Comparison of ENCODE assay signal across 8 cellular contexts in genomic region chr15:74545776-74546656, GRCh38. TPM values are rescaled to one million over a fixed set of nuclear protein-coding genes. Genes with fewer than 3 reads are reported as not detected.
A peak's percentile ranks its signal among the peaks of the same experiment; 100 is the strongest.
DNase-seq lines count a peak whose midpoint lies in the region; TF ChIP-seq lines count a peak whose summit lies in the region.

No MANE protein-coding gene starts in this region.

- peaks cover 33 to 70% (median 69%) of the 10 kb centered on the region in 3 experiments; a peak in 6 of 7 replicates for H3K36me3 Mint-ChIP-seq in H9 (ENCODE audit: insufficient read depth in 1 of 3, low read depth in 3 of 3)
- H3K36me3 Mint-ChIP-seq in osteocyte (ENCODE audit: unreplicated experiment), result peaks cover 10% of the 10 kb centered on the region

- no peak overlapping the region for H2AFZ ChIP-seq in H9 (ENCODE audit: low read length)
- no peak overlapping the region for H2AFZ ChIP-seq in MM.1S (ENCODE audit: low read length)

- peaks cover 10% of the 10 kb centered on the region for H3K79me1 ChIP-seq in H9 (ENCODE audit: insufficient read depth, low read depth, low read length, poor library complexity, severe bottlenecking)

- peak overlapping the region; percentile 38 for H3K4me3 ChIP-seq in MM.1S (ENCODE audit: low read length)
- H3K4me3 ChIP-seq in testis, result no peak overlapping the region

- H3K14ac ChIP-seq in H9 (ENCODE audit: insufficient read depth, low read length), result no peak overlapping the region

- H3K4me1 ChIP-seq in H9 (ENCODE audit: insufficient read depth, low read length), result peaks cover 8% of the 10 kb centered on the region
- H3K4me1 ChIP-seq in MM.1S (ENCODE audit: low read length), result peaks cover 39% of the 10 kb centered on the region
- H3K4me1 ChIP-seq in testis, result peaks cover 22% of the 10 kb centered on the region

- no peak overlapping the region for H2AK5ac ChIP-seq in H9 (ENCODE audit: insufficient read length, low read length)

- no peak overlapping the region for H2BK12ac ChIP-seq in H9 (ENCODE audit: insufficient read length, low read depth, low read length)

- H3F3A ChIP-seq in MM.1S (ENCODE audit: insufficient read depth, low read length), result peaks cover 54% of the 10 kb centered on the region

- H4K8ac ChIP-seq in H9 (replicated peaks; ENCODE audit: insufficient read length, low read depth, low read length), result no peak overlapping the region

- H2BK20ac ChIP-seq in H9 (ENCODE audit: low read depth, low read length, poor library complexity, severe bottlenecking), result no peak overlapping the region

- no peak overlapping the region for H3K18ac ChIP-seq in H9 (ENCODE audit: insufficient read length, low read depth, low read length)

- no peak overlapping the region for H3K4me2 ChIP-seq in H9 (ENCODE audit: insufficient read depth, insufficient read length, low read length)
- peak overlapping the region; percentile 85 for H3K4me2 ChIP-seq in MM.1S (ENCODE audit: low read depth, low read length)

- H3K56ac ChIP-seq in H9 (ENCODE audit: insufficient read length, low read depth, low read length), result no peak overlapping the region

- H3K27ac ChIP-seq in H9 (ENCODE audit: insufficient read length, low read depth, low read length) (no peak overlapping the region), MM.1S (ENCODE audit: low read length) (peak overlapping the region; percentile 93), testis (no peak overlapping the region)

- H3K4me1 Mint-ChIP-seq in H9 (peaks cover 38 to 43% of the 10 kb centered on the region in 2 experiments), osteocyte (ENCODE audit: unreplicated experiment) (peaks cover 27% of the 10 kb centered on the region)

- H4K5ac ChIP-seq in H9 (ENCODE audit: insufficient read length, low read depth, low read length), result no peak overlapping the region

- H3K9ac ChIP-seq in H9 (ENCODE audit: extremely low read depth, insufficient read length, low read length) (no peak overlapping the region), MM.1S (ENCODE audit: low read length) (peak overlapping the region; percentile 98)

- DNase-seq in EH (ENCODE audit: low read depth), result peak; percentile 99
- DNase-seq in H9, result peak; percentile 37
- DNase-seq in MM.1S, result peak; percentile 99
- peak; percentile 91 for DNase-seq in SIG-M5 treated with dmso at 0.1 percent for 504 hours (lab: John Stamatoyannopoulos, UW; ENCODE audit: unreplicated experiment)
- peak; percentile 81 for DNase-seq in activated gamma-delta T cell treated with Interleukin-2 at 50 U/mL for 16 hours
- DNase-seq in foreskin melanocyte, result peak; percentile 97
- peak; percentile 100 for DNase-seq in osteocyte (ENCODE audit: extremely low spot score, unreplicated experiment)
- peak; percentile 98 for DNase-seq in testis

- TF ChIP-seq CTCF in H9 (conservative IDR thresholded peaks at IDR 0.05) (no peak), MM.1S (IDR thresholded peaks at IDR 0.05; ENCODE audit: low read length) (no peak), osteocyte (IDR thresholded peaks at IDR 0.05) (no peak), testis (IDR thresholded peaks at IDR 0.05) (no peak)

- WGBS in H9 (ENCODE audit: extremely low coverage, insufficient read length, low lambda C conversion rate), result no CpG with 5 or more reads among the region's 23 CpGs
- 12 to 22% methylated on average over 9 to 23 of the region's 23 CpGs for WGBS in testis, 2 donors

- peak overlapping the region; percentile 57 to 90 (median 82); a peak in 5 of 7 replicates for H3K27ac Mint-ChIP-seq in H9
- H3K27ac Mint-ChIP-seq in osteocyte (ENCODE audit: unreplicated experiment), result no peak overlapping the region

- H3K36me3 ChIP-seq in MM.1S (replicated peaks; ENCODE audit: insufficient read depth, low read length), result peaks cover 10% of the 10 kb centered on the region
- H3K36me3 ChIP-seq in testis (ENCODE audit: low read depth, missing control alignments), result no peaks in the 10 kb centered on the region

- H3T11ph ChIP-seq in H9 (ENCODE audit: low read length), result no peak overlapping the region

- H3K9me3 ChIP-seq in H9 (ENCODE audit: control insufficient read depth, low read depth, low read length) (no peaks in the 10 kb centered on the region), MM.1S (replicated peaks; ENCODE audit: insufficient read depth, low read length) (no peaks in the 10 kb centered on the region), testis (no peaks in the 10 kb centered on the region)

- H2BK5ac ChIP-seq in H9 (ENCODE audit: insufficient read length, low read length), result no peak overlapping the region

- H3K27me3 ChIP-seq in H9 (ENCODE audit: insufficient read depth, low read length), result no peaks in the 10 kb centered on the region
- H3K27me3 ChIP-seq in MM.1S (replicated peaks; ENCODE audit: insufficient read depth, low read length), result no peaks in the 10 kb centered on the region
- H3K27me3 ChIP-seq in testis, result no peaks in the 10 kb centered on the region

- peaks cover 55% of the 10 kb centered on the region; the same call in 1 of the 2 replicates for H3K79me2 ChIP-seq in H9 (ENCODE audit: insufficient read depth, low read length)
- peaks cover 92% of the 10 kb centered on the region for H3K79me2 ChIP-seq in MM.1S (ENCODE audit: low read length)

- TF ChIP-seq POLR2A in testis (IDR thresholded peaks at IDR 0.05), result no peak

- H3K9me3 Mint-ChIP-seq in H9, result no peaks in the 10 kb centered on the region
- no peaks in the 10 kb centered on the region for H3K9me3 Mint-ChIP-seq in osteocyte (ENCODE audit: unreplicated experiment)

- no peaks in the 10 kb centered on the region for H3K9me2 ChIP-seq in MM.1S (replicated peaks; ENCODE audit: insufficient read depth, low read length)

- no peak overlapping the region for H2BK120ac ChIP-seq in H9 (ENCODE audit: low read depth, low read length, poor library complexity, severe bottlenecking)

- no peak overlapping the region for H2BK15ac ChIP-seq in H9 (ENCODE audit: low read depth, low read length)

- H3K27me3 Mint-ChIP-seq in H9 (ENCODE audit: low read depth) (no peaks in the 10 kb centered on the region), osteocyte (ENCODE audit: unreplicated experiment) (peaks cover 17% of the 10 kb centered on the region)

- peak overlapping the region in 1 of 2 experiments; percentile 48; a peak in 1 of 5 replicates for H3K4me3 Mint-ChIP-seq in H9
- H3K4me3 Mint-ChIP-seq in osteocyte (ENCODE audit: unreplicated experiment), result no peak overlapping the region

- no peak overlapping the region for H4K91ac ChIP-seq in H9 (ENCODE audit: insufficient read length, low read depth, low read length)

- no peak overlapping the region for H3K23ac ChIP-seq in H9 (ENCODE audit: insufficient read length, low read depth, low read length)

- H3K4ac ChIP-seq in H9 (ENCODE audit: low read depth, low read length), result no peak overlapping the region

- peaks cover 11% of the 10 kb centered on the region for H3K23me2 ChIP-seq in H9 (ENCODE audit: insufficient read length, low read depth, low read length, poor library complexity, severe bottlenecking)

- H4K20me1 ChIP-seq in H9 (ENCODE audit: control insufficient read depth, insufficient read depth, insufficient read length) (no peaks in the 10 kb centered on the region), MM.1S (ENCODE audit: insufficient read depth, low read length) (no peaks in the 10 kb centered on the region)

- intact Hi-C loops in testis (cut with DNase I; ENCODE audit: low total_unique reads), result no loop called here

RNA-seq across cellular contexts. Expression of gene ARID3B, which starts 5.0 kb away (rescaled TPM):
- total RNA-seq in H9 (2021) (101 and 110 TPM in 2 replicates), osteocyte (2.8 and 3.2 TPM in 2 replicates), testis (10 to 100 TPM; 53.7 to 58.1 TPM)
- polyA plus RNA-seq in testis (ENCODE audit: insufficient read depth, low read depth, low replicate concordance), result 50.3 TPM

Comparison
In these comparisons a context has a peak if more than half of its experiments do, and no peak if none do; other contexts are left out.
1. DNase-seq: peak in every context shown above with its lines; median percentile 100 in osteocyte; 99 in EH; 99 in MM.1S; 98 in testis; 97 in foreskin melanocyte; 91 in SIG-M5 treated with dmso at 0.1 percent for 504 hours; 81 in activated gamma-delta T cell treated with Interleukin-2 at 50 U/mL for 16 hours; 37 in H9.
2. RNA of gene ARID3B, which starts 5.0 kb away (total RNA-seq): 101 to 110 TPM in H9 and 53.7 to 58.1 TPM in testis; 2.8 to 3.2 TPM in osteocyte; every median in the first group is over 10 times any median in the second.